25 cellular contexts compared by ENCODE assay signal in genomic region chr12:47053991-47054390, GRCh38.
"Had no signal": no experiment of that assay in that cellular context is flagged by ENCODE, and none has a peak within 500 bp of the region (broad histone marks: within the 10 kb centered on the region; RNA-seq: fewer than 3 reads in every experiment).

No MANE protein-coding gene starts in this region.

- H3K4me3 ChIP-seq: colonic mucosa, coronary artery, dorsolateral prefrontal cortex, esophagus muscularis mucosa, esophagus squamous epithelium, gastrocnemius medialis, gastroesophageal sphincter, heart left ventricle, heart right ventricle had no signal

- H3K27ac ChIP-seq: colonic mucosa, coronary artery, dorsolateral prefrontal cortex, epithelial cell of prostate, esophagus muscularis mucosa, esophagus squamous epithelium, foreskin keratinocyte, gastrocnemius medialis, gastroesophageal sphincter, heart left ventricle, heart right ventricle had no signal

- H3K36me3 ChIP-seq: colonic mucosa, esophagus muscularis mucosa, esophagus squamous epithelium, gastrocnemius medialis, gastroesophageal sphincter, heart left ventricle, heart right ventricle had no signal

- H3K4me3 Mint-ChIP-seq: dendritic cell treated with granulocyte-macrophage colony-stimulating factor and Interleukin-4, amounts not matched to agents 40 ng/mL and 50 ng/mL, for 4 days; effector memory CD8-positive, alpha-beta T cell; endodermal cell had no signal

- H3K4me1 ChIP-seq: colonic mucosa, esophagus muscularis mucosa, esophagus squamous epithelium, gastrocnemius medialis, gastroesophageal sphincter, heart left ventricle, heart right ventricle had no signal

- ATAC-seq: effector memory CD8-positive, alpha-beta T cell; esophagus mucosa; foreskin keratinocyte; gastrocnemius medialis; gastroesophageal sphincter; heart right ventricle had no signal

- H3K4me1 Mint-ChIP-seq: endodermal cell had no signal

- DNase-seq: colonic mucosa; cortex of kidney; dermis blood vessel endothelial cell; dorsolateral prefrontal cortex; effector CD4-positive, alpha-beta T cell; effector CD8-positive, alpha-beta T cell; effector memory CD4-positive, alpha-beta T cell; effector memory CD8-positive, alpha-beta T cell; endodermal cell; erythroblast; esophagus squamous epithelium; foreskin fibroblast; foreskin keratinocyte; foreskin melanocyte; gastrocnemius medialis; glutamatergic neuron; head of caudate nucleus; heart left ventricle; heart right ventricle had no signal

- H3K27ac Mint-ChIP-seq: dendritic cell treated with granulocyte-macrophage colony-stimulating factor and Interleukin-4, amounts not matched to agents 40 ng/mL and 50 ng/mL, for 4 days; effector memory CD8-positive, alpha-beta T cell; endodermal cell had no signal

- H3K9me3 ChIP-seq: colonic mucosa, gastrocnemius medialis had no signal

- H3K27me3 ChIP-seq: colonic mucosa, dorsolateral prefrontal cortex, esophagus muscularis mucosa, esophagus squamous epithelium, foreskin keratinocyte, gastrocnemius medialis, gastroesophageal sphincter, heart left ventricle, heart right ventricle had no signal
